In the genomic region with DNA sequence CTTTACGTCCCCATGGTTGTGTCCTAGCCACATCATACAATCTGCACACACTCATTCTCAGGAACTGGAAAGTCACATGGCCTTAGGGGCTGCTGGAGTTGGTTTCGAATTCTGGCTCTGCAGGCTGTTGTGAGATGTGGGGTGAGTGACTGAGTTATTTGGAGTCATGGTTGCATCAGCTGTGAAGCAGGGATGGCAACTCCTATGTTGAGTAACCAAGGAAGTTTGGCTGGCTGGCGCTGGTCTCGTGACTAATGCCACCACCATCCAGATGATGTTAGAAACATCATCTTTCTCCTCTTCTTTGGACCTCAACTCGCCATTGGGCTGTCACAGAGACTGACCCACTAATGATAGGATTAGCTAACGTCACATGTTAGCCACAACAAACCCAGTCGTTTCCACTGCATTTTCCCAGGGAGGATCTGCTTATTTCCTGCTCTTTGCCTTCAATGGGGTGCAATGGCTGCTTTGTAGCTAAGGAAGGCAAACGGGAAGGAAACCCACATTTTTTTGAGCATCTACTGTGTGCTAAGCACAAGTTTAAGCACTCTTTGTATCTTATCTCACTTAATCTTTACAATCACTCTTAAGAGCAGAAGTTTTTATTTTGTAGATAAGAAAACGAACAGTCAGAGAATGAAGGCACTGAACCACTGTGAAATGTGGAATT, we compare ENCODE assay signal across 8 cellular contexts.
DNase-seq lines count a peak whose midpoint lies in the region; ATAC-seq, FAIRE-seq and TF ChIP-seq lines count a peak whose summit lies in the region.

No MANE protein-coding gene starts in this region.

- peak; percentile 67 to 69; a peak in 5 of 6 replicates for ATAC-seq in A549
- peak; percentile 98 for ATAC-seq in foreskin keratinocyte

- no peak for TF ChIP-seq CTCF in A549 (IDR thresholded peaks at IDR 0.05)
- TF ChIP-seq CTCF in foreskin keratinocyte (conservative IDR thresholded peaks at IDR 0.05), result no peak

- H3K36me3 ChIP-seq in GM23248 (ENCODE audit: low read depth) (peaks cover 16% of the 10 kb centered on the region; the same call in 1 of the 2 replicates), SJCRH30 (no peaks in the 10 kb centered on the region; the same call in 1 of the 2 replicates)

- peaks cover 15% of the 10 kb centered on the region for H3F3A ChIP-seq in GM23248 (ENCODE audit: insufficient read depth)

- TF ChIP-seq POLR2A in A549 (IDR thresholded peaks at IDR 0.05; ENCODE audit: low read length), result no peak

- CTCF ChIA-PET in A549 (lab: Yijun Ruan, JAX), result interaction anchor here (1.0 to 2.2 kb wide), 3 partner anchors 9 to 51 kb away, joined by 3 to 13 read pairs (median 3); no protein-coding TSS in a partner anchor

- TF ChIP-seq EP300 in A549 (IDR thresholded peaks at IDR 0.05), result no peak

- in situ Hi-C loops in GM23248 (cut with MboI), result no loop called here

- DNase-seq in A549 (ENCODE audit: low read depth in 1 of 2, low spot score in 1 of 2), result peak; percentile 18 to 56
- DNase-seq in GM23248, result peak; percentile 99
- DNase-seq in SW480 (ENCODE audit: low spot score), result peak; percentile 49
- peak; percentile 99 for DNase-seq in foreskin keratinocyte
- no peak for DNase-seq in NCI-H2227 treated with DMSO at 0.1 percent for 48 hours (lab: John Stamatoyannopoulos, UW)
- no peak for DNase-seq in NCI-H2029 (lab: John Stamatoyannopoulos, UW)
- no peak for DNase-seq in germinal center (ENCODE audit: low spot score)
- DNase-seq in SJCRH30, result no peak

- POLR2A ChIA-PET in A549 (lab: Yijun Ruan, JAX), result no interaction called here

- H3K4me2 ChIP-seq in A549 (peak overlapping the region; percentile 53; the same call in 2 of the 3 replicates), GM23248 (ENCODE audit: unreplicated experiment) (peak overlapping the region; percentile 42)

- H3K27me3 ChIP-seq in GM23248 (replicated peaks; ENCODE audit: insufficient read depth) (no peaks in the 10 kb centered on the region), foreskin keratinocyte (no peaks in the 10 kb centered on the region), SJCRH30 (no peaks in the 10 kb centered on the region)

- peak overlapping the region; percentile 81 for H3K9ac ChIP-seq in GM23248

- H3K4me3 ChIP-seq in A549, result no peak overlapping the region
- 0 out of 2 replicates have a peak overlapping the region, but pooled peaks have one; percentile 20 for H3K4me3 ChIP-seq in GM23248
- H3K4me3 ChIP-seq in SJCRH30, result no peak overlapping the region

- H3K4me1 ChIP-seq in A549, result peaks cover 13% of the 10 kb centered on the region
- H3K4me1 ChIP-seq in GM23248 (ENCODE audit: insufficient read depth), result peaks cover 17% of the 10 kb centered on the region
- peaks cover 10% of the 10 kb centered on the region for H3K4me1 ChIP-seq in foreskin keratinocyte
- H3K4me1 ChIP-seq in SJCRH30, result no peaks in the 10 kb centered on the region

- peak overlapping the region; percentile 49 for H2AFZ ChIP-seq in GM23248

- FAIRE-seq in A549 (lab: Jason Lieb, UNC), result no peak

- H3K27ac ChIP-seq in A549 (peak overlapping the region; percentile 80 to 81), GM23248 (peak overlapping the region; percentile 99), foreskin keratinocyte (peak overlapping the region; percentile 84), SJCRH30 (no peak overlapping the region)

- 68% methylated on average over 9 of the region's 9 CpGs for WGBS in A549 (ENCODE audit: missing lambda C conversion rate)
- WGBS in GM23248 (ENCODE audit: low coverage in 1 of 2, low lambda C conversion rate in 2 of 2, missing lambda C conversion rate in 2 of 2), 2 experiments, result 11% methylated on average over 9 of the region's 9 CpGs

- H4K20me1 ChIP-seq in GM23248 (ENCODE audit: insufficient read depth), result no peaks in the 10 kb centered on the region

- no peaks in the 10 kb centered on the region for H3K79me2 ChIP-seq in GM23248 (ENCODE audit: insufficient read depth)

- H3K9me3 ChIP-seq in A549, result no peaks in the 10 kb centered on the region
- H3K9me3 ChIP-seq in GM23248 (ENCODE audit: low read depth), result no peaks in the 10 kb centered on the region
- H3K9me3 ChIP-seq in SJCRH30 (replicated peaks), result no peaks in the 10 kb centered on the region

- no peak for TF ChIP-seq RAD21 in A549 (conservative IDR thresholded peaks at IDR 0.05 in 1 of 2, IDR thresholded peaks at IDR 0.05 in 1 of 2)

- H3K9me2 ChIP-seq in GM23248 (ENCODE audit: insufficient read depth), result no peaks in the 10 kb centered on the region

TF ChIP-seq in A549, 52 proteins besides CTCF, POLR2A, EP300 and RAD21:
- no peak for TF ChIP-seq TFCP2L1 (CRISPR knock-in tag; IDR thresholded peaks at IDR 0.05)
- TF ChIP-seq CEBPB (IDR thresholded peaks at IDR 0.05), result peak; percentile 7 to 15; a peak in 1 of 4 replicates
- TF ChIP-seq, protein P1, sequence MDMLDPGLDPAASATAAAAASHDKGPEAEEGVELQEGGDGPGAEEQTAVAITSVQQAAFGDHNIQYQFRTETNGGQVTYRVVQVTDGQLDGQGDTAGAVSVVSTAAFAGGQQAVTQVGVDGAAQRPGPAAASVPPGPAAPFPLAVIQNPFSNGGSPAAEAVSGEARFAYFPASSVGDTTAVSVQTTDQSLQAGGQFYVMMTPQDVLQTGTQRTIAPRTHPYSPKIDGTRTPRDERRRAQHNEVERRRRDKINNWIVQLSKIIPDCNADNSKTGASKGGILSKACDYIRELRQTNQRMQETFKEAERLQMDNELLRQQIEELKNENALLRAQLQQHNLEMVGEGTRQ (IDR thresholded peaks at IDR 0.05), result 0 out of 2 replicates have a peak, but pooled peaks have one; percentile 10

Comparison
In these comparisons a context has a peak if more than half of its experiments do, and no peak if none do; other contexts are left out.
1. DNase-seq: peak in A549 (2 of 2), GM23248 (single experiment), SW480 (single experiment) and foreskin keratinocyte (2 of 2); none in NCI-H2227 treated with DMSO at 0.1 percent for 48 hours (single experiment), NCI-H2029 (single experiment), germinal center (single experiment) and SJCRH30 (0 of 2).